10 cellular contexts compared by ENCODE assay signal in genomic region chr3:125110016-125110875, GRCh38. TPM values are rescaled to one million over a fixed set of nuclear protein-coding genes. Genes with fewer than 3 reads are reported as not detected.
DNase-seq lines count a peak whose midpoint lies in the region; ATAC-seq and TF ChIP-seq lines count a peak whose summit lies in the region.
"Had no signal": no experiment of that assay in that cellular context is flagged by ENCODE, and none has a peak within 500 bp of the region (broad histone marks: within the 10 kb centered on the region; RNA-seq: fewer than 3 reads in every experiment).

No MANE protein-coding gene starts in this region.

- H4K8ac ChIP-seq in IMR-90 (ENCODE audit: low read depth in 2 of 2, low read length in 2 of 2): peak overlapping the region; percentile 7 to 82; a peak in 3 of 4 replicates

- peak overlapping the region; percentile 82 for H4K91ac ChIP-seq in IMR-90 (ENCODE audit: insufficient read depth, low read depth, low read length)

- POLR2A ChIA-PET in CD8-positive, alpha-beta T cell (lab: Charles Lee): no interaction called here
- POLR2A ChIA-PET in IMR-90 (lab: Charles Lee; ENCODE audit: unreplicated experiment): interaction anchor here (0.6 to 0.9 kb wide), 4 partner anchors 9 to 85 kb away, joined by 3 to 5 read pairs (median 3); no protein-coding TSS in a partner anchor

- peaks cover 12% of the 10 kb centered on the region for H3K4me1 Mint-ChIP-seq in CD8-positive, alpha-beta T cell (ENCODE audit: low read depth)
- peaks cover 25% of the 10 kb centered on the region for H3K4me1 Mint-ChIP-seq in activated naive CD8-positive, alpha-beta T cell (ENCODE audit: low read depth)

- no peak for TF ChIP-seq CTCF in CD8-positive, alpha-beta T cell (IDR thresholded peaks at IDR 0.05)
- TF ChIP-seq CTCF in IMR-90 (conservative IDR thresholded peaks at IDR 0.05; ENCODE audit: low read depth, low read length): no peak
- TF ChIP-seq CTCF in left lung (IDR thresholded peaks at IDR 0.05): no peak
- no peak for TF ChIP-seq CTCF in esophagus squamous epithelium (IDR thresholded peaks at IDR 0.05)

- H3K4me2 ChIP-seq in IMR-90 (ENCODE audit: low read depth, low read length): peak overlapping the region; percentile 76

- no peak overlapping the region for H3K9ac ChIP-seq in IMR-90 (ENCODE audit: low read depth, low read length)

- H3K4me3 ChIP-seq in CD8-positive, alpha-beta T cell (ENCODE audit: low read depth, low read length): no peak overlapping the region
- H3K4me3 ChIP-seq in IMR-90 (ENCODE audit: insufficient read depth, low read depth, low read length) (no peak overlapping the region), left lung (no peak overlapping the region), esophagus squamous epithelium (no peak overlapping the region)

- peaks cover 4% of the 10 kb centered on the region for H3K9me3 Mint-ChIP-seq in CD8-positive, alpha-beta T cell
- no peaks in the 10 kb centered on the region for H3K9me3 Mint-ChIP-seq in activated naive CD8-positive, alpha-beta T cell (ENCODE audit: low read depth)

- H3K79me1 ChIP-seq in IMR-90 (ENCODE audit: low read depth in 1 of 2, low read length in 2 of 2): 0 out of 4 replicates have a peak, but pooled peaks cover 0 to 8% of the 10 kb centered on the region in 2 experiments

- H3K27me3 ChIP-seq in CD8-positive, alpha-beta T cell (ENCODE audit: insufficient read depth, low read length): no peaks in the 10 kb centered on the region
- H3K27me3 ChIP-seq in IMR-90 (ENCODE audit: control insufficient read depth, insufficient read depth, low read length): no peaks in the 10 kb centered on the region
- no peaks in the 10 kb centered on the region for H3K27me3 ChIP-seq in left lung
- no peaks in the 10 kb centered on the region for H3K27me3 ChIP-seq in esophagus squamous epithelium

- dilution Hi-C loops in IMR-90 (cut with HindIII; ENCODE audit: low sequenced_read_pairs, unreplicated experiment): no loop called here

- peak overlapping the region; percentile 29 for H2AFZ ChIP-seq in IMR-90 (replicated peaks; ENCODE audit: low read length, poor library complexity)

- H2BK20ac ChIP-seq in IMR-90 (ENCODE audit: low read depth, low read length): peak overlapping the region; percentile 71

- intact Hi-C loops in CD8-positive, alpha-beta T cell (cut with DNase I, micrococcal nuclease): no loop called here
- intact Hi-C loops in IMR-90 (cut with micrococcal nuclease): no loop called here
- intact Hi-C loops in left lung (cut with DNase I): no loop called here
- intact Hi-C loops in esophagus squamous epithelium (cut with DNase I): no loop called here

- H3K36me3 Mint-ChIP-seq in CD8-positive, alpha-beta T cell: no peaks in the 10 kb centered on the region
- no peaks in the 10 kb centered on the region for H3K36me3 Mint-ChIP-seq in activated naive CD8-positive, alpha-beta T cell

- H3K18ac ChIP-seq in IMR-90 (ENCODE audit: low read depth, low read length): peak overlapping the region; percentile 97

- peak overlapping the region; percentile 6 for H2AK9ac ChIP-seq in IMR-90 (replicated peaks; ENCODE audit: low read depth, low read length, poor library complexity)

- no peak overlapping the region for H3K4me3 Mint-ChIP-seq in CD8-positive, alpha-beta T cell
- peak overlapping the region; percentile 12 for H3K4me3 Mint-ChIP-seq in activated naive CD8-positive, alpha-beta T cell

- H3K56ac ChIP-seq in IMR-90 (ENCODE audit: extremely low read depth, insufficient read depth, low read length): peak overlapping the region; percentile 53; the same call in 1 of the 2 replicates

- peaks cover 28% of the 10 kb centered on the region for H3K9me1 ChIP-seq in IMR-90 (ENCODE audit: insufficient read depth, low read length)

- no peaks in the 10 kb centered on the region for H3K4me1 ChIP-seq in CD8-positive, alpha-beta T cell (ENCODE audit: insufficient read depth, low read length)
- H3K4me1 ChIP-seq in IMR-90 (ENCODE audit: control insufficient read depth, insufficient read depth, low read length) (peaks cover 37% of the 10 kb centered on the region), left lung (no peaks in the 10 kb centered on the region), esophagus squamous epithelium (peaks cover 19 to 48% (median 30%) of the 10 kb centered on the region in 3 donors)

- peak; percentile 51 for ATAC-seq in CD8-positive, alpha-beta T cell
- peak; percentile 82 for ATAC-seq in IMR-90 (ENCODE audit: low read depth)
- ATAC-seq in left lung: peak; percentile 68
- no peak for ATAC-seq in GM18870 (IDR thresholded peaks at IDR 0.05; ENCODE audit: unreplicated experiment)
- no peak for ATAC-seq in GM21423 (IDR thresholded peaks at IDR 0.05; ENCODE audit: unreplicated experiment)
- ATAC-seq in GM19023 (IDR thresholded peaks at IDR 0.05; ENCODE audit: unreplicated experiment): no peak

- peak overlapping the region; percentile 91 for H2BK120ac ChIP-seq in IMR-90 (ENCODE audit: low read depth, low read length)

- in situ Hi-C loops in IMR-90 (cut with MboI; ENCODE audit: low sequenced_read_pairs): no loop called here

- H4K5ac ChIP-seq in IMR-90 (ENCODE audit: low read depth, low read length): peak overlapping the region; percentile 52

- H3K9me3 ChIP-seq in CD8-positive, alpha-beta T cell (ENCODE audit: low read length): no peaks in the 10 kb centered on the region
- no peaks in the 10 kb centered on the region for H3K9me3 ChIP-seq in IMR-90 (ENCODE audit: control insufficient read depth, insufficient read depth, low read length)
- no peaks in the 10 kb centered on the region for H3K9me3 ChIP-seq in left lung
- no peaks in the 10 kb centered on the region for H3K9me3 ChIP-seq in esophagus squamous epithelium

- peak overlapping the region; percentile 80 for H2AK5ac ChIP-seq in IMR-90 (ENCODE audit: low read depth, low read length)

- H3K27ac ChIP-seq in CD8-positive, alpha-beta T cell (ENCODE audit: low read depth, low read length): no peak overlapping the region
- H3K27ac ChIP-seq in IMR-90 (ENCODE audit: insufficient read depth, low read length) (peak overlapping the region; percentile 76), left lung (no peak overlapping the region), esophagus squamous epithelium (peak overlapping the region in 2 of 4 donors; percentile 17 to 50)

- peak overlapping the region; percentile 74 for H3K23ac ChIP-seq in IMR-90 (ENCODE audit: low read depth, low read length)

- no peak for TF ChIP-seq RAD21 in IMR-90 (IDR thresholded peaks at IDR 0.05; ENCODE audit: low read length)

- TF ChIP-seq POLR2A in IMR-90 (IDR thresholded peaks at IDR 0.05; ENCODE audit: low read depth, low read length) (no peak), esophagus squamous epithelium (IDR thresholded peaks at IDR 0.05) (no peak)

- peak overlapping the region; percentile 92; the same call in 2 of the 3 replicates for H2BK15ac ChIP-seq in IMR-90 (ENCODE audit: low read depth, low read length)

- WGBS in IMR-90 (ENCODE audit: extremely low coverage in 2 of 2, insufficient read length in 1 of 2), 2 experiments: 41% methylated on average over 7 of the region's 10 CpGs; no CpG with 5 or more reads in 1 of the 2 experiments
- 66 to 69% methylated on average over 10 of the region's 10 CpGs for WGBS in esophagus squamous epithelium, 2 donors

- no peak overlapping the region for H3K27ac Mint-ChIP-seq in CD8-positive, alpha-beta T cell
- no peak overlapping the region for H3K27ac Mint-ChIP-seq in activated naive CD8-positive, alpha-beta T cell

- no peaks in the 10 kb centered on the region for H3K36me3 ChIP-seq in CD8-positive, alpha-beta T cell (ENCODE audit: insufficient read depth, low read length)
- H3K36me3 ChIP-seq in IMR-90 (ENCODE audit: control insufficient read depth, insufficient read depth, low read length): no peaks in the 10 kb centered on the region
- H3K36me3 ChIP-seq in left lung: no peaks in the 10 kb centered on the region
- H3K36me3 ChIP-seq in esophagus squamous epithelium: no peaks in the 10 kb centered on the region

- CTCF ChIA-PET in CD8-positive, alpha-beta T cell (lab: Charles Lee): interaction anchor here (2.3 kb wide), 1 partner anchor 12 kb away, joined by 5 read pairs; no protein-coding TSS in a partner anchor
- CTCF ChIA-PET in IMR-90 (lab: Yijun Ruan, JAX): interaction anchor here (0.6 kb wide), 1 partner anchor 29 kb away, joined by 3 read pairs; no protein-coding TSS in a partner anchor

- BruUV-seq in IMR-90 (replicated peaks; lab: Mats Ljungman, UMichigan): no TSS peak

- no peaks in the 10 kb centered on the region for H3K27me3 Mint-ChIP-seq in CD8-positive, alpha-beta T cell (ENCODE audit: low read depth)
- H3K27me3 Mint-ChIP-seq in activated naive CD8-positive, alpha-beta T cell: no peaks in the 10 kb centered on the region

- DNase-seq in CD8-positive, alpha-beta T cell: no peak
- DNase-seq in IMR-90 (peak; percentile 98), left lung (no peak), esophagus squamous epithelium (lab: John Stamatoyannopoulos, UW) (no peak)
- DNase-seq: left cardiac atrium; stimulated activated CD4-positive, alpha-beta T cell treated with anti-CD3 and anti-CD28 coated beads, Interleukin-2, amount 100 ng/mL, for 24 hours had no signal

- peak overlapping the region; percentile 89 for H3K4ac ChIP-seq in IMR-90 (ENCODE audit: low read depth, low read length)

- peak overlapping the region; percentile 70 for H3K14ac ChIP-seq in IMR-90 (replicated peaks; ENCODE audit: low read depth, low read length)

- peak overlapping the region; percentile 84 for H2BK5ac ChIP-seq in IMR-90 (ENCODE audit: low read depth, low read length, poor library complexity, severe bottlenecking)

- no peaks in the 10 kb centered on the region for H4K20me1 ChIP-seq in IMR-90 (ENCODE audit: insufficient read depth, low read length)

TF ChIP-seq in IMR-90, 13 proteins besides CTCF, POLR2A, EP300 and RAD21 (continues in another document):
- TF ChIP-seq FOS (IDR thresholded peaks at IDR 0.05; ENCODE audit: low read depth, low read length) (peak; percentile 98), RFX5 (IDR thresholded peaks at IDR 0.05; ENCODE audit: low read depth, low read length) (no peak), BHLHE40 (IDR thresholded peaks at IDR 0.05; ENCODE audit: low read depth, low read length) (peak; percentile 24; the same call in 1 of the 2 replicates), RCOR1 (IDR thresholded peaks at IDR 0.05; ENCODE audit: insufficient replicate concordance, low read length) (no peak), CEBPB (IDR thresholded peaks at IDR 0.05; ENCODE audit: low read depth, low read length) (peak; percentile 36; the same call in 1 of the 2 replicates)

RNA-seq across cellular contexts. Expression of gene HEG1, which starts 54.4 kb away (rescaled TPM):
- total RNA-seq in CD8-positive, alpha-beta T cell: 10 to 100 TPM; 20.8 to 21.5 TPM
- total RNA-seq in IMR-90 (2012; rRNA removed) (23.9 and 25.6 TPM in 2 replicates), left lung (100 to 1,000 TPM; 107 to 132 TPM), esophagus squamous epithelium (10 to 100 TPM; 13.3 to 37.2 (median 22.5) TPM)
- 36.3 and 43.4 TPM in 2 replicates for polyA plus RNA-seq in IMR-90 (2012; rRNA removed)
- 26.1 and 37.9 TPM in 2 replicates for polyA plus RNA-seq in IMR-90 (2012; cell fraction: cytosol; rRNA removed)
- 30.7 and 53.5 TPM in 2 replicates for polyA plus RNA-seq in IMR-90 (2012; cell fraction: nucleus; rRNA removed; ENCODE audit: low replicate concordance)

Comparison
In these comparisons a context has a peak if more than half of its experiments do, and no peak if none do; other contexts are left out.
1. ATAC-seq: peak in CD8-positive, alpha-beta T cell (single experiment), IMR-90 (single experiment) and left lung (single experiment); none in GM18870 (single experiment), GM21423 (single experiment) and GM19023 (single experiment).